ENCODE assay signal across 15 cellular contexts in genomic region chr3:23667536-23668429, GRCh38.
DNase-seq lines count a peak whose midpoint lies in the region; ATAC-seq and TF ChIP-seq lines count a peak whose summit lies in the region.
"Had no signal": no experiment of that assay in that cellular context is flagged by ENCODE, and none has a peak within 500 bp of the region (broad histone marks: within the 10 kb centered on the region; RNA-seq: fewer than 3 reads in every experiment).

No MANE protein-coding gene starts in this region.

- H3K36me3 ChIP-seq in SK-N-SH (replicated peaks in 1 of 2; ENCODE audit: control insufficient read depth in 1 of 2, insufficient read depth in 2 of 2, low read length in 1 of 2) = no peaks in the 10 kb centered on the region

- H3K27me3 Mint-ChIP-seq in HFFc6 (ENCODE audit: insufficient read depth) (peaks cover 2% of the 10 kb centered on the region), T-helper 17 cell (peaks cover 41% of the 10 kb centered on the region)

- TF ChIP-seq CTCF in HFFc6 (IDR thresholded peaks at IDR 0.05) (no peak), SK-N-SH (IDR thresholded peaks at IDR 0.05) (no peak)

- WGBS in SK-N-SH (ENCODE audit: low lambda C conversion rate) = 84% methylated on average over 6 of the region's 6 CpGs

- H3K4me1 ChIP-seq in SK-N-SH (ENCODE audit: control insufficient read depth in 1 of 2, insufficient read depth in 2 of 2, low read depth in 1 of 2, low read length in 1 of 2) = peaks cover 0 to 12% of the 10 kb centered on the region in 2 experiments; a peak in 3 of 4 replicates

- H3K9ac ChIP-seq in SK-N-SH = no peak overlapping the region

- no peaks in the 10 kb centered on the region for H3K27me3 ChIP-seq in SK-N-SH (ENCODE audit: insufficient read depth)
- H3K27me3 ChIP-seq: testis had no signal

- TF ChIP-seq RAD21 in SK-N-SH (IDR thresholded peaks at IDR 0.05; ENCODE audit: low read length) = no peak

- peak overlapping the region; percentile 45 for H3K4me2 ChIP-seq in SK-N-SH

- H3K4me1 Mint-ChIP-seq in HFFc6 (ENCODE audit: low read depth) (peaks cover 75% of the 10 kb centered on the region), T-helper 17 cell (no peaks in the 10 kb centered on the region)

- POLR2A ChIA-PET in SK-N-SH (lab: Yijun Ruan, JAX) = no interaction called here

- no peaks in the 10 kb centered on the region for H3K79me2 ChIP-seq in SK-N-SH (ENCODE audit: insufficient read depth)

- H3K27ac Mint-ChIP-seq in HFFc6 = peak overlapping the region; percentile 86
- no peak overlapping the region for H3K27ac Mint-ChIP-seq in T-helper 17 cell

- no peaks in the 10 kb centered on the region for H3K9me2 ChIP-seq in SK-N-SH

- DNase-seq in Caki2 (ENCODE audit: low read depth) = peak; percentile 64
- DNase-seq in HFFc6 = peak; percentile 32
- no peak for DNase-seq in SK-N-SH
- peak; percentile 74 for DNase-seq in kidney tubule cell (ENCODE audit: low spot score)
- DNase-seq in NCI-H774 (lab: John Stamatoyannopoulos, UW) = no peak
- DNase-seq in T-helper 17 cell = no peak
- DNase-seq in DMS53 treated with DMSO at 0.1 percent for 48 hours (lab: John Stamatoyannopoulos, UW; ENCODE audit: unreplicated experiment) = no peak
- DNase-seq: activated naive CD4-positive, alpha-beta T cell; effector memory CD4-positive, alpha-beta T cell; Kasumi-1; NCI-H2029 treated with DMSO at 0.1 percent for 48 hours; NCI-H748 treated with DMSO at 0.1 percent for 48 hours; testis had no signal

- H3F3A ChIP-seq in SK-N-SH (replicated peaks; ENCODE audit: insufficient read depth) = peaks cover 16% of the 10 kb centered on the region

- ATAC-seq in T-helper 17 cell = no peak
- ATAC-seq in HG03039 (IDR thresholded peaks at IDR 0.05; ENCODE audit: unreplicated experiment) = no peak

- no peak overlapping the region for H3K4me3 ChIP-seq in SK-N-SH (ENCODE audit: low read depth in 2 of 2, low read length in 1 of 2)
- H3K4me3 ChIP-seq: testis had no signal

- H3K9me3 ChIP-seq in SK-N-SH = no peaks in the 10 kb centered on the region
- no peaks in the 10 kb centered on the region for H3K9me3 ChIP-seq in T-helper 17 cell (ENCODE audit: control insufficient read depth, low read length, poor library complexity, severe bottlenecking)
- H3K9me3 ChIP-seq: testis had no signal

- H2AFZ ChIP-seq in SK-N-SH (ENCODE audit: low read depth) = no peak overlapping the region

- CTCF ChIA-PET in SK-N-SH (lab: Yijun Ruan, JAX) = interaction anchor here (0.6 to 1.1 kb wide), 3 partner anchors 11 to 558 kb away, joined by 3 to 4 read pairs (median 4); no protein-coding TSS in a partner anchor

- H3K36me3 Mint-ChIP-seq in HFFc6 (ENCODE audit: low read depth) (no peaks in the 10 kb centered on the region), T-helper 17 cell (ENCODE audit: low read depth) (no peaks in the 10 kb centered on the region)

- H3K4me3 Mint-ChIP-seq in HFFc6 (peak overlapping the region; percentile 55), T-helper 17 cell (no peak overlapping the region)

- no peak for TF ChIP-seq EP300 in SK-N-SH (IDR thresholded peaks at IDR 0.05; ENCODE audit: borderline replicate concordance in 1 of 2, low read depth in 1 of 2, low read length in 1 of 2)

- peak overlapping the region in 1 of 2 experiments; percentile 67; a peak in 3 of 4 replicates for H3K27ac ChIP-seq in SK-N-SH (ENCODE audit: low read depth in 2 of 2, low read length in 1 of 2)
- H3K27ac ChIP-seq: HL-60, testis had no signal

- H4K20me1 ChIP-seq in SK-N-SH (ENCODE audit: insufficient read depth) = no peaks in the 10 kb centered on the region

- no peaks in the 10 kb centered on the region for H3K9me3 Mint-ChIP-seq in HFFc6

- in situ Hi-C loops in Caki2 (cut with HindIII; ENCODE audit: low pct_unique_long_range_greater_than_20kb, low sequenced_read_pairs) = no loop called here

TF ChIP-seq in SK-N-SH, 30 proteins besides CTCF, POLR2A, EP300 and RAD21:
- TF ChIP-seq GATA2 (CRISPR knock-in tag; IDR thresholded peaks at IDR 0.05) = no peak
- no peak for TF ChIP-seq MEF2A (IDR thresholded peaks at IDR 0.05; ENCODE audit: borderline replicate concordance, low read depth)

Comparison
In these comparisons a context has a peak if more than half of its experiments do, and no peak if none do; other contexts are left out.
1. DNase-seq: peak in Caki2 (single experiment), HFFc6 (single experiment) and kidney tubule cell (single experiment); none in SK-N-SH (single experiment), NCI-H774 (single experiment), T-helper 17 cell (0 of 3) and DMS53 treated with DMSO at 0.1 percent for 48 hours (single experiment).